8 cellular contexts compared by ENCODE assay signal in the genomic region with DNA sequence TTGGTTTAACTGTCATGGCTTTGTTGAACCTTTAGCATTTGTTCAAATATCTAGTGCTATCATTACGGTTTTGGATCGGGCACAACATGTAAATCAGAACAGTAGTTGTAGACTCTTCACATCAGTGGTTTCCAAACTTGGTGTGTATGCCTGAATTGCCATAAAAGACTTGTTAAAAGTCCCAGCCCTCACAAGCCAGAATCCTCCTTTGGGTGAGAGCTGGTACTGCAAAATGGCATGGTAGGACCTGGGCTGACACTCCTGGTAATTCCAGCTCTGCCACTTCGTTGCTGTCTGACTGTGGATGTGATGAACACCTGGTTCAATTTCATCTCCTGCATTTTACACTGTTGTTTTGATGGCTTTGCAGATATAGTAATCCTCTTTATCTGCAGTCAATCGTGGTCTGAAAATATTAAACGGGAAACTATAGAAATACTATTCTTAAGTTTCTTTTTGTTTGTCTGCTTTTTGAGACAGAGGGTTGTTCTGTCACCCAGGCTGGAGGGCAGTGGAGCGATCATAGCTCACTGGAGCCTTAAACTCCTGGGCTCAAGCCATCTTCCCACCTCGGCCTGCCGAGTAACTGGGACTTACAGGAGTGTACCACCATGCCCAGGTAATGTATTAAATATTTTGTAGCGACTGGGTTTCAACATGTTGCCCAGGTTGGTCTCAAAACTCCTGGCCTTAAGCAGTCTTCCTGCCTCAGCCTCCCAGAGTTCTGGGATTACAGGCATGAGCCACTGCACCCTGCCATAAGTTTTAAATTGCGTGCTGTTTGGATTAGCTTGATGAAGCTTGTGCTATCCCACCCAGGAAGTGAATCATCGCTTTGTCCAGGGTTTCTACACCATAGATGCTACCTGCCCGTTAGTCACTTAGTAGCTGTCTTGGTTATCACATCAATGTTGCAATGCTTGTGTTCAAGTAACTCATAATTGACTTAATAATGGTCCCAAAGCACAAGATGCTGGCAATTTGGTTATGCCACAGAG.
A peak's percentile ranks its signal among the peaks of the same experiment; 100 is the strongest.
DNase-seq lines count a peak whose midpoint lies in the region; ATAC-seq and TF ChIP-seq lines count a peak whose summit lies in the region.

No MANE protein-coding gene starts in this region.

- no peak overlapping the region for H3K4me3 ChIP-seq in left ventricle myocardium inferior

- DNase-seq in left ventricle myocardium inferior, result no peak
- DNase-seq in cardiac septum (ENCODE audit: low spot score), result no peak
- peak; percentile 69 for DNase-seq in activated CD8-positive, alpha-beta memory T cell treated with anti-CD3 and anti-CD28 coated beads, Interleukin-2, amount 10 ng/mL, durations not matched to agents 7 days and 5 days
- peak in 1 of 3 donors; percentile 11 for DNase-seq in immature natural killer cell

- H3K9me3 Mint-ChIP-seq in activated CD8-positive, alpha-beta memory T cell treated with anti-CD3 and anti-CD28 coated beads, Interleukin-2, amount 10 ng/mL, durations not matched to agents 7 days and 5 days (ENCODE audit: low read depth), result no peaks in the 10 kb centered on the region
- H3K9me3 Mint-ChIP-seq in immature natural killer cell, result no peaks in the 10 kb centered on the region

- H3K9me3 ChIP-seq in left ventricle myocardium inferior (replicated peaks), result no peaks in the 10 kb centered on the region

- intact Hi-C loops in left ventricle myocardium inferior (cut with micrococcal nuclease) (no loop called here), cardiac septum (cut with DNase I) (no loop called here)

- peaks cover 66% of the 10 kb centered on the region for H3K4me1 Mint-ChIP-seq in activated CD8-positive, alpha-beta memory T cell treated with anti-CD3 and anti-CD28 coated beads, Interleukin-2, amount 10 ng/mL, durations not matched to agents 7 days and 5 days
- H3K4me1 Mint-ChIP-seq in immature natural killer cell, result peaks cover 80 to 91% of the 10 kb centered on the region in 2 donors

- H3K27ac Mint-ChIP-seq in activated CD8-positive, alpha-beta memory T cell treated with anti-CD3 and anti-CD28 coated beads, Interleukin-2, amount 10 ng/mL, durations not matched to agents 7 days and 5 days, result peak overlapping the region; percentile 92
- peak overlapping the region; percentile 67 to 93 (median 82) for H3K27ac Mint-ChIP-seq in immature natural killer cell

- H3K27ac ChIP-seq in left ventricle myocardium inferior (replicated peaks), result peak overlapping the region; percentile 78

- no peaks in the 10 kb centered on the region for H3K27me3 Mint-ChIP-seq in activated CD8-positive, alpha-beta memory T cell treated with anti-CD3 and anti-CD28 coated beads, Interleukin-2, amount 10 ng/mL, durations not matched to agents 7 days and 5 days
- peaks cover 0 to 2% (median 1%) of the 10 kb centered on the region in 3 donors for H3K27me3 Mint-ChIP-seq in immature natural killer cell (ENCODE audit: low read depth in 3 of 3)

- CTCF ChIA-PET in activated CD8-positive, alpha-beta memory T cell treated with anti-CD3 and anti-CD28 coated beads, Interleukin-2, amount 10 ng/mL, durations not matched to agents 7 days and 5 days (lab: Charles Lee), result interaction anchor here (0.5 to 3.5 kb wide), 8 partner anchors 11 to 170 kb away, joined by 3 to 41 read pairs (median 6); no protein-coding TSS in a partner anchor

- peaks cover 97% of the 10 kb centered on the region for H3K4me1 ChIP-seq in left ventricle myocardium inferior

- H3K36me3 Mint-ChIP-seq in activated CD8-positive, alpha-beta memory T cell treated with anti-CD3 and anti-CD28 coated beads, Interleukin-2, amount 10 ng/mL, durations not matched to agents 7 days and 5 days, result peaks cover 4% of the 10 kb centered on the region
- no peaks in the 10 kb centered on the region for H3K36me3 Mint-ChIP-seq in immature natural killer cell

- H3K27me3 ChIP-seq in left ventricle myocardium inferior (ENCODE audit: low read depth), result no peaks in the 10 kb centered on the region

- H3K4me3 Mint-ChIP-seq in activated CD8-positive, alpha-beta memory T cell treated with anti-CD3 and anti-CD28 coated beads, Interleukin-2, amount 10 ng/mL, durations not matched to agents 7 days and 5 days, result peak overlapping the region; percentile 70
- H3K4me3 Mint-ChIP-seq in immature natural killer cell, result peak overlapping the region; percentile 66 to 84 (median 69)

- ATAC-seq in activated CD8-positive, alpha-beta memory T cell treated with anti-CD3 and anti-CD28 coated beads, Interleukin-2, amount 10 ng/mL, durations not matched to agents 7 days and 5 days, result peak; percentile 67
- ATAC-seq in HG02678 (IDR thresholded peaks at IDR 0.05; ENCODE audit: unreplicated experiment), result no peak
- ATAC-seq in GM18511 (IDR thresholded peaks at IDR 0.05; ENCODE audit: unreplicated experiment), result no peak
- ATAC-seq in GM21717 (IDR thresholded peaks at IDR 0.05; ENCODE audit: unreplicated experiment), result no peak

- TF ChIP-seq CTCF in left ventricle myocardium inferior (IDR thresholded peaks at IDR 0.05; ENCODE audit: borderline replicate concordance) (peak; percentile 38), LNCAP (IDR thresholded peaks at IDR 0.05) (peak; percentile 42; the same call in 1 of the 2 replicates)

- no peaks in the 10 kb centered on the region for H3K36me3 ChIP-seq in left ventricle myocardium inferior
